Comparison of ENCODE assay signal across 33 cellular contexts in genomic region chr1:147497826-147498225, GRCh38.
"Had no signal": no experiment of that assay in that cellular context is flagged by ENCODE, and none has a peak within 500 bp of the region (broad histone marks: within the 10 kb centered on the region; RNA-seq: fewer than 3 reads in every experiment).

No MANE protein-coding gene starts in this region.

- H3K27ac Mint-ChIP-seq: activated CD4-positive, alpha-beta memory T cell treated with anti-CD3 and anti-CD28 coated beads for 36 hours; activated CD4-positive, alpha-beta T cell treated with anti-CD3 and anti-CD28 coated beads for 36 hours; activated CD4-positive, alpha-beta T cell treated with anti-CD3 and anti-CD28 coated beads, Interleukin-2, amount 10 ng/mL, durations not matched to agents 24 days and 14 days; activated CD8-positive, alpha-beta memory T cell treated with anti-CD3 and anti-CD28 coated beads, Interleukin-2, amount 10 ng/mL, durations not matched to agents 7 days and 5 days; activated CD8-positive, alpha-beta T cell treated with anti-CD3 and anti-CD28 coated beads, Interleukin-2, amount 10 ng/mL, durations not matched to agents 7 days and 5 days; activated naive CD4-positive, alpha-beta T cell treated with anti-CD3 and anti-CD28 coated beads, Interleukin-2, amount 10 ng/mL, durations not matched to agents 7 days and 5 days; activated naive CD4-positive, alpha-beta T cell treated with anti-CD3 and anti-CD28 coated beads, Interleukin-2, amount 50 U/mL, for 72 hours; activated naive CD8-positive, alpha-beta T cell treated with anti-CD3 and anti-CD28 coated beads, Interleukin-2, amount 10 ng/mL, durations not matched to agents 7 days and 5 days; activated T-helper 1 cell treated with anti-CD3 and anti-CD28 coated beads, Interleukin-12 subunit alpha, Interleukin-12 subunit beta, Interleukin-2, Interleukin-4 antibody, amounts not matched to agents 30 ng/mL and 10 ng/mL and 1 ng/mL, durations not matched to agents 14 hours and 24 hours and 36 hours; effector memory CD8-positive, alpha-beta T cell; T-helper 17 cell; T-helper 2 cell treated with Interferon-gamma antibody and Interleukin-4, amounts not matched to agents 5 μg/mL and 100 μg/mL, for 36 hours had no signal

- ATAC-seq: activated CD4-positive, alpha-beta T cell treated with anti-CD3 and anti-CD28 coated beads for 36 hours; activated CD8-positive, alpha-beta memory T cell treated with anti-CD3 and anti-CD28 coated beads, Interleukin-2, amount 10 ng/mL, durations not matched to agents 7 days and 5 days; activated CD8-positive, alpha-beta T cell treated with anti-CD3 and anti-CD28 coated beads, Interleukin-2, amount 10 ng/mL, durations not matched to agents 7 days and 5 days; activated naive CD4-positive, alpha-beta T cell treated with anti-CD3 and anti-CD28 coated beads, Interleukin-2, amount 50 U/mL, for 72 hours; effector memory CD8-positive, alpha-beta T cell; foreskin keratinocyte; gastrocnemius medialis; heart right ventricle; T-helper 17 cell had no signal

- H3K4me3 ChIP-seq: coronary artery, esophagus muscularis mucosa, gastrocnemius medialis, heart right ventricle, hepatocyte had no signal

- H3K27me3 ChIP-seq: brain microvascular endothelial cell, esophagus muscularis mucosa, gastrocnemius medialis, heart right ventricle, hepatocyte had no signal

- DNase-seq: activated CD4-positive, alpha-beta memory T cell treated with anti-CD3 and anti-CD28 coated beads for 36 hours; activated CD4-positive, alpha-beta T cell treated with anti-CD3 and anti-CD28 coated beads for 36 hours; activated CD4-positive, alpha-beta T cell treated with anti-CD3 and anti-CD28 coated beads, Interleukin-2, amount 10 ng/mL, durations not matched to agents 24 days and 14 days; activated CD4-positive, CD25-positive, alpha-beta regulatory T cell; activated CD4-positive, CD25-positive, alpha-beta regulatory T cell treated with anti-CD3 and anti-CD28 coated beads, Interleukin-2, amount 50 U/mL, for 72 hours; activated CD8-positive, alpha-beta memory T cell treated with anti-CD3 and anti-CD28 coated beads, Interleukin-2, amount 10 ng/mL, durations not matched to agents 7 days and 5 days; activated CD8-positive, alpha-beta memory T cell treated with anti-CD3 and anti-CD28 coated beads, Interleukin-2, amount 50 U/mL, for 4 hours; activated CD8-positive, alpha-beta T cell treated with anti-CD3 and anti-CD28 coated beads, Interleukin-2, amount 10 ng/mL, durations not matched to agents 7 days and 5 days; activated effector memory CD4-positive, alpha-beta T cell treated with anti-CD3 and anti-CD28 coated beads, Interleukin-2, amount 50 U/mL, for 16 hours; activated naive CD4-positive, alpha-beta T cell treated with anti-CD3 and anti-CD28 coated beads, Interleukin-2, amount 10 ng/mL, durations not matched to agents 7 days and 5 days; activated naive CD8-positive, alpha-beta T cell treated with anti-CD3 and anti-CD28 coated beads, Interleukin-2, amount 10 ng/mL, durations not matched to agents 7 days and 5 days; activated T-cell treated with anti-CD3 and anti-CD28 coated beads, Interleukin-2, amount 50 U/mL, for 1 hour; activated T-cell treated with anti-CD3 and anti-CD28 coated beads, Interleukin-2, amount 50 U/mL, for 48 hours; amniotic stem cell; anterior cingulate cortex; brain microvascular endothelial cell; dermis blood vessel endothelial cell; effector CD4-positive, alpha-beta T cell; effector memory CD8-positive, alpha-beta T cell; erythroblast; foreskin keratinocyte; gastrocnemius medialis; heart right ventricle; T-helper 17 cell; T1000 had no signal

- H3K4me1 ChIP-seq: foreskin keratinocyte, gastrocnemius medialis had no signal

- H3K4me2 ChIP-seq: hepatocyte had no signal

- H3K36me3 ChIP-seq: brain microvascular endothelial cell, esophagus muscularis mucosa, gastrocnemius medialis, heart right ventricle had no signal

- H3K9me3 Mint-ChIP-seq: activated CD4-positive, alpha-beta memory T cell treated with anti-CD3 and anti-CD28 coated beads for 36 hours; activated CD4-positive, alpha-beta T cell treated with anti-CD3 and anti-CD28 coated beads, Interleukin-2, amount 10 ng/mL, durations not matched to agents 24 days and 14 days; activated naive CD4-positive, alpha-beta T cell treated with anti-CD3 and anti-CD28 coated beads, Interleukin-2, amount 10 ng/mL, durations not matched to agents 7 days and 5 days; activated naive CD4-positive, alpha-beta T cell treated with anti-CD3 and anti-CD28 coated beads, Interleukin-2, amount 50 U/mL, for 72 hours; activated naive CD8-positive, alpha-beta T cell treated with anti-CD3 and anti-CD28 coated beads, Interleukin-2, amount 10 ng/mL, durations not matched to agents 7 days and 5 days; activated T-helper 1 cell treated with anti-CD3 and anti-CD28 coated beads, Interleukin-12 subunit alpha, Interleukin-12 subunit beta, Interleukin-2, Interleukin-4 antibody, amounts not matched to agents 30 ng/mL and 10 ng/mL and 1 ng/mL, durations not matched to agents 14 hours and 24 hours and 36 hours; activated T-helper 2 cell treated with anti-CD3 and anti-CD28 coated beads, Interferon-gamma antibody, Interleukin-2, Interleukin-4, amounts not matched to agents 10 μg/mL and 5 μg/mL and 100 μg/mL, durations not matched to agents 14 hours and 24 hours and 36 hours; central memory CD8-positive, alpha-beta T cell; effector memory CD8-positive, alpha-beta T cell; T-helper 2 cell treated with Interferon-gamma antibody and Interleukin-4, amounts not matched to agents 5 μg/mL and 100 μg/mL, for 36 hours had no signal

- H3K4me3 Mint-ChIP-seq: activated CD4-positive, alpha-beta memory T cell treated with anti-CD3 and anti-CD28 coated beads for 36 hours; activated CD4-positive, alpha-beta T cell treated with anti-CD3 and anti-CD28 coated beads for 36 hours; activated CD4-positive, alpha-beta T cell treated with anti-CD3 and anti-CD28 coated beads, Interleukin-2, amount 10 ng/mL, durations not matched to agents 24 days and 14 days; activated CD8-positive, alpha-beta memory T cell treated with anti-CD3 and anti-CD28 coated beads, Interleukin-2, amount 10 ng/mL, durations not matched to agents 7 days and 5 days; activated CD8-positive, alpha-beta T cell treated with anti-CD3 and anti-CD28 coated beads, Interleukin-2, amount 10 ng/mL, durations not matched to agents 7 days and 5 days; activated naive CD4-positive, alpha-beta T cell treated with anti-CD3 and anti-CD28 coated beads, Interleukin-2, amount 10 ng/mL, durations not matched to agents 7 days and 5 days; activated naive CD8-positive, alpha-beta T cell treated with anti-CD3 and anti-CD28 coated beads, Interleukin-2, amount 10 ng/mL, durations not matched to agents 7 days and 5 days; activated T-helper 1 cell treated with anti-CD3 and anti-CD28 coated beads, Interleukin-12 subunit alpha, Interleukin-12 subunit beta, Interleukin-2, Interleukin-4 antibody, amounts not matched to agents 30 ng/mL and 10 ng/mL and 1 ng/mL, durations not matched to agents 14 hours and 24 hours and 36 hours; central memory CD8-positive, alpha-beta T cell; effector memory CD8-positive, alpha-beta T cell; T-helper 17 cell; T-helper 2 cell treated with Interferon-gamma antibody and Interleukin-4, amounts not matched to agents 5 μg/mL and 100 μg/mL, for 36 hours had no signal

- H3K9me3 ChIP-seq: esophagus muscularis mucosa, gastrocnemius medialis, heart right ventricle had no signal

- H3K27me3 Mint-ChIP-seq: activated CD4-positive, alpha-beta memory T cell treated with anti-CD3 and anti-CD28 coated beads for 36 hours had no signal

- H3K4me1 Mint-ChIP-seq: activated CD8-positive, alpha-beta memory T cell treated with anti-CD3 and anti-CD28 coated beads, Interleukin-2, amount 10 ng/mL, durations not matched to agents 7 days and 5 days; central memory CD8-positive, alpha-beta T cell; T-helper 17 cell had no signal

- H3K36me3 Mint-ChIP-seq: activated CD4-positive, alpha-beta memory T cell treated with anti-CD3 and anti-CD28 coated beads for 36 hours; activated CD8-positive, alpha-beta memory T cell treated with anti-CD3 and anti-CD28 coated beads, Interleukin-2, amount 10 ng/mL, durations not matched to agents 7 days and 5 days; activated naive CD4-positive, alpha-beta T cell treated with anti-CD3 and anti-CD28 coated beads, Interleukin-2, amount 10 ng/mL, durations not matched to agents 7 days and 5 days; activated naive CD4-positive, alpha-beta T cell treated with anti-CD3 and anti-CD28 coated beads, Interleukin-2, amount 50 U/mL, for 72 hours; activated naive CD8-positive, alpha-beta T cell treated with anti-CD3 and anti-CD28 coated beads, Interleukin-2, amount 10 ng/mL, durations not matched to agents 7 days and 5 days had no signal

- H3K27ac ChIP-seq: brain microvascular endothelial cell, coronary artery, esophagus muscularis mucosa, foreskin keratinocyte, gastrocnemius medialis, hepatocyte had no signal
